ENCODE assay signal across 8 cellular contexts in the genomic region with DNA sequence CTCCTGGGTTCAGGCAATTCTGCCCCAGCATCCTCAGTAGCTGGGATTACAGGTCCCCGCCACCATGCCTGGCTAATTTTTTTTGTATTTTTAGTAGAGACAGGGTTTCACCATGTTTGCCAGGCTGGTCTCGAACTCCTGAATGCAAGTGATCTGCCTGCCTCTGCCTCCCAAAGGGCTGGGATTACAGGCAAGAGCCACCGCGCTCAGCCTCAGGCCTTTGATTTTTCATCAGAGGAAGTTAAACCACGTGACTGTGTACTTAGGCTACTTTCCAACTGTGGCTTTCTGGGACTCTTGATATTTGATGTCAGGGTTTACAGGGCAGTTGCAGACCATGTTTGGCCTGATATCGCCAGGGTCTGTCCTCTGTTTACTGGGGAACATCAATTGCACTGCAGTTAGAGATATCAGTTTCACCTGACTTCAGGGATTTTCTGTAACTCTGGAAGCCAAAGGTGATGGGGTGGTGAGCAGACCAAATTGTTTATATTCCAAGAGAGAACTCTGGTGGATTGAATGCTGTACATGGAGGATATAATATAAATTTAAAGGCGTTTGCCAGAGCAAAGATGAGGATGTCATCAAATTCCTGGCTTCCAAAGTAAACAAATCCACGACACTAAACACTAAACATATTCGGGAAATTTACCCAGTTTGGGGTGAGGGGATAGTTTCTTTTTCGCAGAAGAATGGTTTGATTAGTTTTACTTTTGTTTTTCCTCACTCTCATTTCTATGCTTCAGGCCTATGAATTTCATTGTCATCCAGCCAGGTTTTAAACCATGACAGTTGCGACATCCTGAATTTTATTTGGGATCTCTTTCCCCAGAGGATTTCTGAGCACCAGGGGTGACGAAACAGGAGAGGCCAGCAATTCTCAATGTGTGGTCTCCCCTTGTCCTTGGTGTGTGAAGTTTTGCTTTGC. TPM values are rescaled to one million over a fixed set of nuclear protein-coding genes. Genes with fewer than 3 reads are reported as not detected.
DNase-seq lines count a peak whose midpoint lies in the region; TF ChIP-seq lines count a peak whose summit lies in the region.

No MANE protein-coding gene starts in this region.

- CTCF ChIA-PET in SK-N-SH (lab: Yijun Ruan, JAX), result interaction anchor here (1.2 kb wide), 1 partner anchor 14 kb away, joined by 3 read pairs; no protein-coding TSS in a partner anchor

- no peak for TF ChIP-seq CTCF in choroid plexus epithelial cell (conservative IDR thresholded peaks at IDR 0.05; ENCODE audit: low read depth, low read length)
- TF ChIP-seq CTCF in SK-N-SH (IDR thresholded peaks at IDR 0.05), result no peak
- no peak for TF ChIP-seq CTCF in BE2C (IDR thresholded peaks at IDR 0.05; ENCODE audit: low read depth, low read length)

- H3K4me1 ChIP-seq in SK-N-SH (ENCODE audit: control insufficient read depth in 1 of 2, insufficient read depth in 2 of 2, low read depth in 1 of 2, low read length in 1 of 2) (peaks cover 12 to 30% of the 10 kb centered on the region in 2 experiments; a peak in 3 of 4 replicates), BE2C (no peaks in the 10 kb centered on the region)

- no peak overlapping the region for H3K27ac ChIP-seq in SK-N-SH (ENCODE audit: low read depth in 2 of 2, low read length in 1 of 2)

- WGBS in SK-N-SH (ENCODE audit: low lambda C conversion rate), result 80% methylated on average over 12 of the region's 12 CpGs

- H3K36me3 ChIP-seq in SK-N-SH (replicated peaks in 1 of 2; ENCODE audit: control insufficient read depth in 1 of 2, insufficient read depth in 2 of 2, low read length in 1 of 2) (peaks cover 35 to 48% of the 10 kb centered on the region in 2 experiments), BE2C (no peaks in the 10 kb centered on the region)

- DNase-seq in NCI-H2081 (lab: John Stamatoyannopoulos, UW), result peak; percentile 13 to 51
- DNase-seq in NCI-H2081 treated with DMSO at 0.1 percent for 48 hours (lab: John Stamatoyannopoulos, UW), result no peak
- peak; percentile 68 for DNase-seq in NCI-H460 (ENCODE audit: extremely low read depth, low read depth)
- DNase-seq in choroid plexus epithelial cell (ENCODE audit: low read depth), result peak; percentile 77
- DNase-seq in myocyte (ENCODE audit: low read depth), result peak; percentile 31
- DNase-seq in SK-N-SH, result no peak
- no peak for DNase-seq in BE2C
- DNase-seq in NCI-H128 (lab: John Stamatoyannopoulos, UW; ENCODE audit: unreplicated experiment), result no peak

- H3F3A ChIP-seq in SK-N-SH (replicated peaks; ENCODE audit: insufficient read depth), result no peaks in the 10 kb centered on the region

- no peaks in the 10 kb centered on the region for H3K9me3 ChIP-seq in SK-N-SH
- no peaks in the 10 kb centered on the region for H3K9me3 ChIP-seq in BE2C

- no peak for TF ChIP-seq EP300 in SK-N-SH (IDR thresholded peaks at IDR 0.05; ENCODE audit: borderline replicate concordance in 1 of 2, low read depth in 1 of 2, low read length in 1 of 2)

- H3K79me2 ChIP-seq in SK-N-SH (ENCODE audit: insufficient read depth), result peaks cover 76% of the 10 kb centered on the region

- H3K9ac ChIP-seq in SK-N-SH, result no peak overlapping the region

- POLR2A ChIA-PET in SK-N-SH (lab: Yijun Ruan, JAX), result no interaction called here

- peaks cover 7% of the 10 kb centered on the region; the same call in 1 of the 2 replicates for H4K20me1 ChIP-seq in SK-N-SH (ENCODE audit: insufficient read depth)

- H3K9me2 ChIP-seq in SK-N-SH, result no peaks in the 10 kb centered on the region

- no peak for TF ChIP-seq RAD21 in SK-N-SH (IDR thresholded peaks at IDR 0.05; ENCODE audit: low read length)

- no peak overlapping the region for H2AFZ ChIP-seq in SK-N-SH (ENCODE audit: low read depth)

- H3K27me3 ChIP-seq in SK-N-SH (ENCODE audit: insufficient read depth), result no peaks in the 10 kb centered on the region
- H3K27me3 ChIP-seq in BE2C, result no peaks in the 10 kb centered on the region

- H3K4me3 ChIP-seq in choroid plexus epithelial cell (ENCODE audit: low read depth, low read length) (peak overlapping the region; percentile 3), SK-N-SH (ENCODE audit: low read depth in 2 of 2, low read length in 1 of 2) (no peak overlapping the region), BE2C (ENCODE audit: low read depth, low read length) (no peak overlapping the region)

- no peak overlapping the region for H3K4me2 ChIP-seq in SK-N-SH

TF ChIP-seq in SK-N-SH, 30 proteins besides CTCF, POLR2A, EP300 and RAD21:
- TF ChIP-seq FOXJ3 (CRISPR knock-in tag; IDR thresholded peaks at IDR 0.05) (no peak), GABPA (IDR thresholded peaks at IDR 0.05; ENCODE audit: low read depth) (no peak), MXI1 (IDR thresholded peaks at IDR 0.05; ENCODE audit: low read depth, low read length) (no peak), MEF2A (IDR thresholded peaks at IDR 0.05; ENCODE audit: borderline replicate concordance, low read depth) (no peak), RCOR1 (IDR thresholded peaks at IDR 0.05; ENCODE audit: low read length) (no peak), NFIC (IDR thresholded peaks at IDR 0.05; ENCODE audit: borderline replicate concordance) (no peak), CHD2 (IDR thresholded peaks at IDR 0.05; ENCODE audit: low read length, partially characterized antibody) (no peak), RFX5 (IDR thresholded peaks at IDR 0.05; ENCODE audit: low read length) (no peak)
- TF ChIP-seq, protein P1, sequence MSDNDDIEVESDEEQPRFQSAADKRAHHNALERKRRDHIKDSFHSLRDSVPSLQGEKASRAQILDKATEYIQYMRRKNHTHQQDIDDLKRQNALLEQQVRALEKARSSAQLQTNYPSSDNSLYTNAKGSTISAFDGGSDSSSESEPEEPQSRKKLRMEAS (IDR thresholded peaks at IDR 0.05; ENCODE audit: low read depth), result no peak

RNA-seq across cellular contexts. Expression of gene PSMF1, which starts 4.2 kb away (rescaled TPM):
- 66.4 and 76.8 TPM in 2 replicates for total RNA-seq in NCI-H460 (2014; rRNA removed; shearing (Covaris generic))
- polyA plus RNA-seq in NCI-H460 (2014; cell fraction: nucleus; rRNA removed), result 40.0 and 49.4 TPM in 2 replicates
- total RNA-seq in myocyte, result 126 and 131 TPM in 2 replicates
- 146 TPM for polyA plus RNA-seq in myocyte (2012)
- 86.0 and 103 TPM in 2 replicates for polyA plus RNA-seq in SK-N-SH (2012; rRNA removed)
- polyA plus RNA-seq in SK-N-SH (2012; cell fraction: cytosol; rRNA removed), result 82.3 and 106 TPM in 2 replicates
- 67.8 and 70.6 TPM in 2 replicates for polyA plus RNA-seq in SK-N-SH (2012; cell fraction: nucleus; rRNA removed)
- polyA plus RNA-seq in BE2C (2012; ENCODE audit: insufficient read depth, insufficient read length, low read depth), result 124 TPM

Comparison
In these comparisons a context has a peak if more than half of its experiments do, and no peak if none do; other contexts are left out.
1. DNase-seq: peak in NCI-H2081 (2 of 2), NCI-H460 (single experiment), choroid plexus epithelial cell (single experiment) and myocyte (single experiment); none in NCI-H2081 treated with DMSO at 0.1 percent for 48 hours (single experiment), SK-N-SH (single experiment), BE2C (single experiment) and NCI-H128 (single experiment).